In the genomic region with DNA sequence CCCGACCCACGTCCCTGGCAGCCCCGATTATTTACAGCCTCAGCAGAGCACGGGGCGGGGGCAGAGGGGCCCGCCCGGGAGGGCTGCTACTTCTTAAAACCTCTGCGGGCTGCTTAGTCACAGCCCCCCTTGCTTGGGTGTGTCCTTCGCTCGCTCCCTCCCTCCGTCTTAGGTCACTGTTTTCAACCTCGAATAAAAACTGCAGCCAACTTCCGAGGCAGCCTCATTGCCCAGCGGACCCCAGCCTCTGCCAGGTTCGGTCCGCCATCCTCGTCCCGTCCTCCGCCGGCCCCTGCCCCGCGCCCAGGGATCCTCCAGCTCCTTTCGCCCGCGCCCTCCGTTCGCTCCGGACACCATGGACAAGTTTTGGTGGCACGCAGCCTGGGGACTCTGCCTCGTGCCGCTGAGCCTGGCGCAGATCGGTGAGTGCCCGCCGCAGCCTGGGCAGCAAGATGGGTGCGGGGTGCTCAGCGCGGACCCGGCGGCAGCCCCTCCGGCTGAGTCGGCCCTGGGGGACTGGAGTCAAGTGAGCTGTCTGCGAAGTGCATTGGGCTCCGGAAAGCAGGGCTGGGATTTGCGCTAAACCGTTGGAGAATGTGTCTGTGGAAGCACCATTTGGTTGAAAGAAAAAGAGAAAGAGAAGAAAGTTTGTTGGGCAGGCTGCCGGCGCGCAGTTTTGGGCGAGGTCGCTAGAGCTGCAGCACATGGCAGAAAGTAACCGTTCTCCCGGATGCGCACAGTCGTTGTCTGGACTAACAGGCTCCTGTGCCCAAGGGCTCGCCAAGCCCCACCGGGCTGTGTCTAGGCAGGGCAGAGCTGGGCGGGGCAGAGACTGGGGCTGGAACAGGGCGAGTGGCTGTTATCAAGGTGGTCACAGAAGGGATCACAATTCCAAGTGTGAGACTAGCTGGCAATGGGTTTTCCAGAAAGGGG, we compare ENCODE assay signal across 8 cellular contexts. TPM values are rescaled to one million over a fixed set of nuclear protein-coding genes. Genes with fewer than 3 reads are reported as not detected.
DNase-seq lines count a peak whose midpoint lies in the region; ATAC-seq, FAIRE-seq and TF ChIP-seq lines count a peak whose summit lies in the region.

TSS of gene CD44 (plus strand) at position 223 of the 933 bp plus-strand sequence. CDS start at position 356, 133 bp downstream.

- peak within 1 kb of the TSS; percentile 90 to 91 for H3K4me3 Mint-ChIP-seq in activated T-cell treated with anti-CD3 and anti-CD28 coated beads, Interleukin-2, amount 50 U/mL, for 72 hours
- peak within 1 kb of the TSS; percentile 78 for H3K4me3 Mint-ChIP-seq in nephron progenitor cell

- peak within 1 kb of the TSS; percentile 83 for H3K27ac ChIP-seq in PC-3 (ENCODE audit: low read length)
- H3K27ac ChIP-seq in fibroblast of lung (ENCODE audit: insufficient read depth, low read length) = peak within 1 kb of the TSS; percentile 91

- H3K27me3 Mint-ChIP-seq in activated T-cell treated with anti-CD3 and anti-CD28 coated beads, Interleukin-2, amount 50 U/mL, for 72 hours (ENCODE audit: low read depth) = no peaks in the 10 kb centered on the region
- peaks cover 35% of the 10 kb centered on the region for H3K27me3 Mint-ChIP-seq in nephron progenitor cell (ENCODE audit: low read depth, poor library complexity)

- CTCF ChIA-PET in PC-3 (lab: Charles Lee) = no interaction called here

- H3K4me2 ChIP-seq in PC-3 (ENCODE audit: low read length) (peak within 1 kb of the TSS; percentile 89), fibroblast of lung (ENCODE audit: extremely low read depth, insufficient read depth, low read length) (peak within 1 kb of the TSS; percentile 94)

- H3K9me2 ChIP-seq in PC-3 (replicated peaks; ENCODE audit: low read length) = no peaks in the 10 kb centered on the region

- POLR2A ChIA-PET in PC-3 (lab: Charles Lee; ENCODE audit: unreplicated experiment) = interaction anchor here (0.5 to 0.7 kb wide), 3 partner anchors 27 to 251 kb away, joined by 3 to 5 read pairs (median 3); no protein-coding TSS in a partner anchor

- H3K9me3 Mint-ChIP-seq in activated T-cell treated with anti-CD3 and anti-CD28 coated beads, Interleukin-2, amount 50 U/mL, for 72 hours = no peaks in the 10 kb centered on the region
- no peaks in the 10 kb centered on the region for H3K9me3 Mint-ChIP-seq in nephron progenitor cell

- peaks cover 71% of the 10 kb centered on the region for H3K4me1 Mint-ChIP-seq in activated T-cell treated with anti-CD3 and anti-CD28 coated beads, Interleukin-2, amount 50 U/mL, for 72 hours (ENCODE audit: low read depth)
- H3K4me1 Mint-ChIP-seq in nephron progenitor cell = peaks cover 19% of the 10 kb centered on the region

- peak; percentile 98 for TF ChIP-seq POLR2A in GM12892 (IDR thresholded peaks at IDR 0.05; ENCODE audit: low read depth, low read length)

- peak; percentile 97 for FAIRE-seq in GM12892 (lab: Jason Lieb, UNC)

- H3K79me2 ChIP-seq in PC-3 (ENCODE audit: low read length) (peaks cover 59% of the 10 kb centered on the region), fibroblast of lung (ENCODE audit: control insufficient read depth, insufficient read depth, low read length) (peaks cover 59% of the 10 kb centered on the region)

- H3K9ac ChIP-seq in PC-3 (ENCODE audit: low read length) (peak within 1 kb of the TSS; percentile 99), fibroblast of lung (ENCODE audit: insufficient read depth, low read length) (peak within 1 kb of the TSS; percentile 93)

- peaks cover 4 to 9% of the 10 kb centered on the region in 2 donors for H3K36me3 Mint-ChIP-seq in activated T-cell treated with anti-CD3 and anti-CD28 coated beads, Interleukin-2, amount 50 U/mL, for 72 hours (ENCODE audit: insufficient read depth in 2 of 2)
- H3K36me3 Mint-ChIP-seq in nephron progenitor cell (ENCODE audit: low read depth) = no peaks in the 10 kb centered on the region

- TF ChIP-seq CTCF in PC-3 (conservative IDR thresholded peaks at IDR 0.05; ENCODE audit: low read depth, low read length) = no peak
- no peak for TF ChIP-seq CTCF in fibroblast of lung (conservative IDR thresholded peaks at IDR 0.05 in 1 of 2, IDR thresholded peaks at IDR 0.05 in 1 of 2; ENCODE audit: low read depth in 1 of 2, low read length in 2 of 2)
- no peak for TF ChIP-seq CTCF in nephron progenitor cell (IDR thresholded peaks at IDR 0.05)

- no peaks in the 10 kb centered on the region for H3K27me3 ChIP-seq in PC-3 (ENCODE audit: low read length)
- H3K27me3 ChIP-seq in fibroblast of lung (ENCODE audit: control insufficient read depth, insufficient read depth, low read length) = no peaks in the 10 kb centered on the region

- H3K36me3 ChIP-seq in PC-3 (ENCODE audit: low read depth, low read length) (peaks cover 10% of the 10 kb centered on the region), fibroblast of lung (ENCODE audit: control insufficient read depth, insufficient read depth, low read length) (peaks cover 9% of the 10 kb centered on the region)

- H3K9me3 ChIP-seq in PC-3 (ENCODE audit: low read length) = no peaks in the 10 kb centered on the region
- no peaks in the 10 kb centered on the region for H3K9me3 ChIP-seq in fibroblast of lung (ENCODE audit: control insufficient read depth, insufficient read depth, low read depth, low read length)

- H2AFZ ChIP-seq in PC-3 (ENCODE audit: low read length) = peak within 1 kb of the TSS; percentile 81
- H2AFZ ChIP-seq in fibroblast of lung (ENCODE audit: low read length) = no peak within 1 kb of the TSS

- intact Hi-C loops in PC-3 (cut with micrococcal nuclease) = no loop called here

- H4K20me1 ChIP-seq in PC-3 (ENCODE audit: low read length) (peaks cover 44% of the 10 kb centered on the region), fibroblast of lung (ENCODE audit: control insufficient read depth, extremely low read depth, insufficient read depth, low read length) (no peaks in the 10 kb centered on the region)

- peak within 1 kb of the TSS; percentile 99 for H3K4me3 ChIP-seq in PC-3 (ENCODE audit: low read length)
- H3K4me3 ChIP-seq in fibroblast of lung (replicated peaks in 1 of 4; ENCODE audit: control extremely low read depth in 1 of 4, insufficient read depth in 1 of 4, low read depth in 3 of 4, low read length in 4 of 4) = peak within 1 kb of the TSS; percentile 56 to 99 (median 94)

- BruUV-seq in PC-3 (replicated peaks; lab: Mats Ljungman, UMichigan) = TSS peak; percentile 60

- no peaks in the 10 kb centered on the region for H3F3A ChIP-seq in PC-3 (ENCODE audit: low read length, unreplicated experiment)

- peak within 1 kb of the TSS; percentile 96 for H3K27ac Mint-ChIP-seq in activated T-cell treated with anti-CD3 and anti-CD28 coated beads, Interleukin-2, amount 50 U/mL, for 72 hours
- H3K27ac Mint-ChIP-seq in nephron progenitor cell = no peak within 1 kb of the TSS

- H3K4me1 ChIP-seq in PC-3 (ENCODE audit: insufficient read depth, low read length) = peaks cover 44% of the 10 kb centered on the region
- H3K4me1 ChIP-seq in fibroblast of lung (ENCODE audit: control insufficient read depth, extremely low read depth, insufficient read depth, low read length) = peaks cover 18% of the 10 kb centered on the region

- DNase-seq in GM12892 (ENCODE audit: insufficient read length) = peak; percentile 72
- DNase-seq in PC-3 = peak; percentile 83
- peak; percentile 77 to 78 for DNase-seq in activated T-cell treated with anti-CD3 and anti-CD28 coated beads, Interleukin-2, amount 50 U/mL, for 72 hours
- peak; percentile 88 to 90 for DNase-seq in fibroblast of lung (ENCODE audit: low read depth in 2 of 2)
- peak; percentile 42 for DNase-seq in nephron progenitor cell
- DNase-seq in stromal cell of bone marrow (ENCODE audit: low read depth) = peak; percentile 90

- ATAC-seq in HG02798 (IDR thresholded peaks at IDR 0.05; ENCODE audit: poor library complexity, unreplicated experiment) = peak; percentile 34
- peak; percentile 64 for ATAC-seq in PC-3
- peak; percentile 76 to 79 for ATAC-seq in activated T-cell treated with anti-CD3 and anti-CD28 coated beads, Interleukin-2, amount 50 U/mL, for 72 hours (replicated peaks in 1 of 2)
- no peak for ATAC-seq in GM21737 (IDR thresholded peaks at IDR 0.05; ENCODE audit: unreplicated experiment)

RNA-seq across cellular contexts. Expression of gene CD44, which starts in this region (rescaled TPM):
- polyA plus RNA-seq in GM12892 (2012; ENCODE audit: missing spikeins) = 449 TPM
- total RNA-seq in PC-3 (2014; rRNA removed) (181 and 241 TPM in 2 replicates), fibroblast of lung (446 and 660 TPM in 2 replicates)
- 100 to 1,000 TPM; 385 to 504 TPM for total RNA-seq in activated T-cell treated with anti-CD3 and anti-CD28 coated beads, Interleukin-2, amount 50 U/mL, for 72 hours
- 980 and 2,078 TPM in 2 replicates for polyA plus RNA-seq in fibroblast of lung
- 599 and 1,130 TPM in 2 replicates for polyA plus RNA-seq in fibroblast of lung (2012)
- polyA minus RNA-seq in fibroblast of lung (ENCODE audit: low replicate concordance) = 898 and 1,775 TPM in 2 replicates
